Comparison of ENCODE assay signal across 26 cellular contexts in genomic region chr5:78203815-78204214, GRCh38.
"Had no signal": no experiment of that assay in that cellular context is flagged by ENCODE, and none has a peak within 500 bp of the region (broad histone marks: within the 10 kb centered on the region; RNA-seq: fewer than 3 reads in every experiment).

No MANE protein-coding gene starts in this region.

- H3K4me3 ChIP-seq: coronary artery, dorsolateral prefrontal cortex, esophagus squamous epithelium, gastrocnemius medialis, heart right ventricle, left lung, lower lobe of right lung, mucosa of descending colon had no signal

- DNase-seq: dermis blood vessel endothelial cell; dorsolateral prefrontal cortex; effector CD4-positive, alpha-beta T cell; effector memory CD4-positive, alpha-beta T cell; erythroblast; esophagus squamous epithelium; foreskin fibroblast; foreskin melanocyte; gastrocnemius medialis; glutamatergic neuron; head of caudate nucleus; heart right ventricle; hippocampal formation; left cardiac atrium; left lung; left ventricle myocardium superior; lower lobe of right lung; mucosa of descending colon; naive B cell had no signal

- H3K27me3 Mint-ChIP-seq: naive B cell had no signal

- H3K9me3 ChIP-seq: esophagus squamous epithelium, gastrocnemius medialis, heart right ventricle, left lung, lower lobe of right lung, mucosa of descending colon had no signal

- H3K27ac Mint-ChIP-seq: mesothelial cell of epicardium had no signal

- H3K27ac ChIP-seq: coronary artery, dorsolateral prefrontal cortex, epithelial cell of prostate, esophagus squamous epithelium, gastrocnemius medialis, heart right ventricle, left lung, lower lobe of right lung had no signal

- FAIRE-seq: colon, islet of Langerhans, keratinocyte had no signal

- H3K4me3 Mint-ChIP-seq: mesothelial cell of epicardium had no signal

- H3K27me3 ChIP-seq: dorsolateral prefrontal cortex, esophagus squamous epithelium, gastrocnemius medialis, heart right ventricle, left lung had no signal

- ATAC-seq: esophagus mucosa, gastrocnemius medialis, heart right ventricle, left cardiac atrium, left lung, left ventricle myocardium superior, lower lobe of right lung, mucosa of descending colon had no signal

- H3K4me1 ChIP-seq: esophagus squamous epithelium, gastrocnemius medialis, heart right ventricle, left lung, lower lobe of right lung had no signal
